20 cellular contexts compared by ENCODE assay signal in genomic region chr20:58833921-58834320, GRCh38. TPM values are rescaled to one million over a fixed set of nuclear protein-coding genes. Genes with fewer than 3 reads are reported as not detected.
A peak's percentile ranks its signal among the peaks of the same experiment; 100 is the strongest.
DNase-seq lines count a peak whose midpoint lies in the region; ATAC-seq lines count a peak whose summit lies in the region.
"Had no signal": no experiment of that assay in that cellular context is flagged by ENCODE, and none has a peak within 500 bp of the region (broad histone marks: within the 10 kb centered on the region; RNA-seq: fewer than 3 reads in every experiment).

No MANE protein-coding gene starts in this region.

- H3K27me3 ChIP-seq in mesenchymal stem cell (ENCODE audit: control insufficient read depth in 1 of 2, insufficient read depth in 1 of 2, low read length in 2 of 2) = peaks cover 11% of the 10 kb centered on the region in 2 experiments

- no peak overlapping the region for H4K8ac ChIP-seq in mesenchymal stem cell (ENCODE audit: low read length)

- no peak overlapping the region for H3K14ac ChIP-seq in mesenchymal stem cell (ENCODE audit: low read length in 2 of 2)

- H3K23ac ChIP-seq in mesenchymal stem cell (ENCODE audit: low read length in 2 of 2) = no peak overlapping the region

- no peak overlapping the region for H4K91ac ChIP-seq in mesenchymal stem cell (ENCODE audit: low read length)

- H3K4ac ChIP-seq in mesenchymal stem cell (ENCODE audit: low read depth in 1 of 2, low read length in 2 of 2) = no peak overlapping the region

- DNase-seq in EL = peak; percentile 23
- DNase-seq in NCI-H1105 treated with DMSO at 0.1 percent for 48 hours (lab: John Stamatoyannopoulos, UW) = peak; percentile 96
- DNase-seq in RPMI7951 (ENCODE audit: low read depth) = peak; percentile 89
- peak; percentile 13 for DNase-seq in mesenchymal stem cell
- no peak for DNase-seq in COR-L47 (lab: John Stamatoyannopoulos, UW)
- no peak for DNase-seq in stimulated activated CD4-positive, alpha-beta T cell treated with anti-CD3 and anti-CD28 coated beads, Interleukin-4, amount 100 ng/mL, for 24 hours
- DNase-seq: ACHN, DND-41, GF-D8, KG1, MV-4-11, NCI-H2081, NCI-H345, NCI-H524 treated with DMSO at 0.1 percent for 48 hours, T-helper 17 cell had no signal

- H2AK5ac ChIP-seq in mesenchymal stem cell (ENCODE audit: low read length, severe bottlenecking) = no peak overlapping the region

- peaks cover 6% of the 10 kb centered on the region for H3K79me1 ChIP-seq in mesenchymal stem cell (replicated peaks; ENCODE audit: low read length, poor library complexity, severe bottlenecking)

- peaks cover 6% of the 10 kb centered on the region for H3K4me1 ChIP-seq in mesenchymal stem cell (ENCODE audit: control insufficient read depth, insufficient read depth, low read depth, low read length)

- H2BK15ac ChIP-seq in mesenchymal stem cell (ENCODE audit: low read depth, poor library complexity, severe bottlenecking) = no peak overlapping the region

- no peak for ATAC-seq in GM18858 (IDR thresholded peaks at IDR 0.05; ENCODE audit: unreplicated experiment)
- ATAC-seq in HG02610 (IDR thresholded peaks at IDR 0.05; ENCODE audit: unreplicated experiment) = no peak
- ATAC-seq: Panc1, T-helper 17 cell had no signal

- no peak overlapping the region for H2AFZ ChIP-seq in mesenchymal stem cell (ENCODE audit: low read depth, low read length)

- H3K18ac ChIP-seq in mesenchymal stem cell (ENCODE audit: low read depth in 1 of 2, low read length in 2 of 2) = no peak overlapping the region

- WGBS in mesenchymal stem cell = 88% methylated on average over 10 of the region's 10 CpGs

- peaks cover 0 to 7% of the 10 kb centered on the region in 2 experiments for H3K36me3 ChIP-seq in mesenchymal stem cell (ENCODE audit: control insufficient read depth in 1 of 2, insufficient read depth in 2 of 2, low read depth in 1 of 2, low read length in 2 of 2)

- no peak overlapping the region for H2BK12ac ChIP-seq in mesenchymal stem cell (ENCODE audit: low read length in 2 of 2)

- no peak overlapping the region for H2BK120ac ChIP-seq in mesenchymal stem cell (ENCODE audit: low read depth, low read length)

- H2BK5ac ChIP-seq in mesenchymal stem cell (ENCODE audit: low read depth, low read length, poor library complexity, severe bottlenecking) = no peak overlapping the region

- H3K4me3 ChIP-seq in mesenchymal stem cell (ENCODE audit: insufficient read depth in 1 of 2, low read depth in 1 of 2, low read length in 2 of 2) = no peak overlapping the region

- H3K9me3 ChIP-seq in mesenchymal stem cell (ENCODE audit: control insufficient read depth, low read length) = no peaks in the 10 kb centered on the region

- no peak overlapping the region for H3K9ac ChIP-seq in mesenchymal stem cell (ENCODE audit: low read length)

- H3K4me2 ChIP-seq in mesenchymal stem cell (ENCODE audit: low read length, poor library complexity, severe bottlenecking) = no peak overlapping the region

- no peak overlapping the region for H3K27ac ChIP-seq in mesenchymal stem cell (ENCODE audit: low read length, poor library complexity, severe bottlenecking)
- H3K27ac ChIP-seq: C4-2B had no signal

RNA-seq across cellular contexts. Expression of gene GNAS-AS1, which starts 16.8 kb away (rescaled TPM):
- total RNA-seq in RPMI7951 (2014; rRNA removed; shearing (Covaris generic)) = 1.1 TPM in 2 replicates
- 0.26 TPM for polyA plus RNA-seq in mesenchymal stem cell (2013, experiment 1 of 2)
- polyA plus RNA-seq in mesenchymal stem cell (2013, experiment 2 of 2) = 0.26 TPM
- total RNA-seq: HT-29 had no signal

RNA-seq across cellular contexts. Expression of gene GNAS, which starts 18.6 kb away (rescaled TPM):
- 853 and 1,108 TPM in 2 replicates for total RNA-seq in RPMI7951 (2014; rRNA removed; shearing (Covaris generic))
- polyA plus RNA-seq in mesenchymal stem cell (2013, experiment 1 of 2) = 1,046 TPM
- polyA plus RNA-seq in mesenchymal stem cell (2013, experiment 2 of 2) = 1,042 TPM

Comparison
In these comparisons a context has a peak if more than half of its experiments do, and no peak if none do; other contexts are left out.
1. DNase-seq: peak in EL (single experiment), NCI-H1105 treated with DMSO at 0.1 percent for 48 hours (single experiment), RPMI7951 (single experiment) and mesenchymal stem cell (single experiment); none in COR-L47 (single experiment) and stimulated activated CD4-positive, alpha-beta T cell treated with anti-CD3 and anti-CD28 coated beads, Interleukin-4, amount 100 ng/mL, for 24 hours (single experiment).